8 cellular contexts compared by ENCODE assay signal in the genomic region with DNA sequence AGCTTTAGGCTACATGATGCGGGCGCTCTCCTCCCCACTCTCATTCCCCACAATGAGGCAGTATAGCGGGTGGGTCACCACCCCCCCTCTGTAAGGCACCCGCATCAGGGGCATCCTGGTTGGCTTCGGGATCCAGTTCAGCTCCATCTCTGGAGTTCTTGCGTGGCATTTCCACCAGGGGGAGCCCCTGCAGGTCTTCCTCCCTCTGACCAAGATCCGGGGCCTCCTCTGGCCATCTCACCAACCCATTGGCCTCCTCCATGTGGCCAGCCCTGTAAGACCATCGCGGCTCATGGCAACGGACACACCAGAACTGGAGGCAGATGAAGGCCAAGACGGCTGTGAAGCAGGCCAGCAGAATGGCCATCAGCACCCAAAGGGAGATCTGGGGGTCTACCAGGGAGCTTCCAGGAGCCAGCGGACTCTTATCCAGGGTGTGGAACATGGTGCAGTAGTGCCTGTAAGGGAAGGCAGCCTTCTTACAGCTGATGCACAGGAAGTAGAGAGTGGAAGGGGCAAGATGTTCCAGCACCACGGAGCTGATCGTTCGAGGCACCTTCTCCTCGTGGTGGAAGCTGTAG.
DNase-seq lines count a peak whose midpoint lies in the region; ATAC-seq and TF ChIP-seq lines count a peak whose summit lies in the region.

No MANE protein-coding gene starts in this region.

- peak; percentile 53 for ATAC-seq in mucosa of descending colon

- no peaks in the 10 kb centered on the region for H3K9me3 ChIP-seq in mucosa of descending colon

- CTCF ChIA-PET in RWPE1 (lab: Yijun Ruan, JAX), result interaction anchor here (0.6 to 2.7 kb wide), 22 partner anchors 13 to 1344 kb away, joined by 3 to 10 read pairs (median 3); no protein-coding TSS in a partner anchor

- TF ChIP-seq CTCF in GM12872 (IDR thresholded peaks at IDR 0.05; ENCODE audit: insufficient read depth, low read depth, low read length), result peak; percentile 68
- TF ChIP-seq CTCF in RWPE1 (conservative IDR thresholded peaks at IDR 0.05; ENCODE audit: low read depth), result peak; percentile 55
- no peak for TF ChIP-seq CTCF in mucosa of descending colon (IDR thresholded peaks at IDR 0.05)

- no peak overlapping the region for H3K27ac ChIP-seq in RWPE1

- in situ Hi-C loops in T47D (cut with HindIII; ENCODE audit: low pct_unique_long_range_greater_than_20kb, low sequenced_read_pairs), result no loop called here

- DNase-seq in A172 (ENCODE audit: low spot score) (peak; percentile 36), RWPE1 (ENCODE audit: low spot score) (peak; percentile 64), T47D (ENCODE audit: low read depth in 1 of 2, low spot score in 1 of 2) (peak; percentile 34 to 68), mucosa of descending colon (peak in 2 of 3 donors; percentile 46 to 54), midbrain (lab: John Stamatoyannopoulos, UW) (no peak), medulla oblongata (ENCODE audit: extremely low spot score) (no peak)
- no peak for DNase-seq in NK-92 treated with Interleukin-12 subunit alpha and Interleukin-12 subunit beta, amount 100 ng/mL, for 24 hours (lab: John Stamatoyannopoulos, UW)

- H3K4me1 ChIP-seq in mucosa of descending colon (ENCODE audit: low read depth), result no peaks in the 10 kb centered on the region

- H3K36me3 ChIP-seq in mucosa of descending colon (ENCODE audit: low read depth), result no peaks in the 10 kb centered on the region

- no peak overlapping the region for H3K4me3 ChIP-seq in mucosa of descending colon

- POLR2A ChIA-PET in RWPE1 (lab: Yijun Ruan, JAX; ENCODE audit: low non-redundant PET), result interaction anchor here (0.5 kb wide), 1 partner anchor 399 kb away, joined by 5 read pairs; no protein-coding TSS in a partner anchor

- intact Hi-C loops in mucosa of descending colon (cut with DNase I, micrococcal nuclease), result no loop called here

Comparison
In these comparisons a context has a peak if more than half of its experiments do, and no peak if none do; other contexts are left out.
1. DNase-seq: peak in A172 (single experiment), RWPE1 (single experiment), T47D (2 of 2) and mucosa of descending colon (2 of 3); none in midbrain (single experiment), NK-92 treated with Interleukin-12 subunit alpha and Interleukin-12 subunit beta, amount 100 ng/mL, for 24 hours (single experiment) and medulla oblongata (single experiment).